ENCODE assay signal across 8 cellular contexts in the genomic region with DNA sequence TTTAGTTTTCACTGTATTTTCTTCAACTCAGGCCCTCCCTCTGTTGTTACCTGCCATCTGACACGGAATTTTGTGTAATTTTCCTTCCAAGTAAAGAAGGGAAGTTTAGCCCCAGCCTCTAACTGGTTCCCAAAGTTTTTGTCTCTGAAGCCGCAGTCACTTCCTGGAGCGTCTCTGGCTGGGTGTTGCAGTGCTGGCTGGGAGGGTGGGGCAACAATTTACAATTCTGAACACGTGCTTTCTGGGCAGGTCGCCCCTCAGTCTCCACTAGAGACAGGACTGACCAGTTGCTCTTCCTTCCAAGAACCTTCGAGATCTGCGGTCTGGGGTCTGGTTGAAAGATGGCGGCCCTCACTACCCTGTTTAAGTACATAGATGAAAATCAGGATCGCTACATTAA. TPM values are rescaled to one million over a fixed set of nuclear protein-coding genes. Genes with fewer than 3 reads are reported as not detected.
DNase-seq lines count a peak whose midpoint lies in the region; ATAC-seq lines count a peak whose summit lies in the region.

No MANE protein-coding gene starts in this region.

- peak; percentile 39 for ATAC-seq in GM18508 (IDR thresholded peaks at IDR 0.05; ENCODE audit: insufficient read depth, unreplicated experiment)
- ATAC-seq in HG02884 (IDR thresholded peaks at IDR 0.05; ENCODE audit: unreplicated experiment) = peak; percentile 32
- ATAC-seq in activated naive CD4-positive, alpha-beta T cell treated with anti-CD3 and anti-CD28 coated beads, Interleukin-2, amount 50 U/mL, for 72 hours = peak; percentile 12 to 22
- ATAC-seq in left cardiac atrium = peak in 1 of 2 donors; percentile 14

- intact Hi-C loops in left cardiac atrium (cut with DNase I) = loop anchor here (5.0 to 10.0 kb wide), 2 partner anchors 45 to 53 kb away; no protein-coding TSS in a partner anchor

- H3K27ac Mint-ChIP-seq in activated naive CD4-positive, alpha-beta T cell treated with anti-CD3 and anti-CD28 coated beads, Interleukin-2, amount 50 U/mL, for 72 hours = peak overlapping the region; percentile 92 to 96

- DNase-seq in OCI-M1 (lab: John Stamatoyannopoulos, UW) (peak; percentile 94), left cardiac atrium (peak; percentile 81), skeletal muscle cell (ENCODE audit: low read depth) (no peak), NCI-H69 (lab: John Stamatoyannopoulos, UW) (no peak), T1000 (lab: John Stamatoyannopoulos, UW) (no peak)
- DNase-seq in activated naive CD4-positive, alpha-beta T cell treated with anti-CD3 and anti-CD28 coated beads, Interleukin-2, amount 50 U/mL, for 72 hours (ENCODE audit: low spot score in 2 of 2) = peak in 1 of 2 donors; percentile 40

- peaks cover 25 to 29% of the 10 kb centered on the region in 2 donors for H3K36me3 Mint-ChIP-seq in activated naive CD4-positive, alpha-beta T cell treated with anti-CD3 and anti-CD28 coated beads, Interleukin-2, amount 50 U/mL, for 72 hours

- H3K4me3 ChIP-seq in skeletal muscle cell (ENCODE audit: low read depth, low read length) = peak overlapping the region; percentile 4

- H3K9me3 Mint-ChIP-seq in activated naive CD4-positive, alpha-beta T cell treated with anti-CD3 and anti-CD28 coated beads, Interleukin-2, amount 50 U/mL, for 72 hours = no peaks in the 10 kb centered on the region

RNA-seq across cellular contexts. Expression of gene CNDP2, which starts 3.5 kb away (rescaled TPM):
- total RNA-seq in activated naive CD4-positive, alpha-beta T cell treated with anti-CD3 and anti-CD28 coated beads, Interleukin-2, amount 50 U/mL, for 72 hours = 100 to 1,000 TPM; 125 to 133 TPM
- 10 to 100 TPM; 71.1 to 79.4 TPM for total RNA-seq in left cardiac atrium

RNA-seq across cellular contexts. Expression of gene CNDP1, which starts 34.7 kb away (rescaled TPM):
- total RNA-seq in activated naive CD4-positive, alpha-beta T cell treated with anti-CD3 and anti-CD28 coated beads, Interleukin-2, amount 50 U/mL, for 72 hours = under 1 TPM in 1 of 2 donors, not detected in 1; 0.32 TPM
- total RNA-seq in left cardiac atrium = not detected

RNA-seq across cellular contexts. Expression of gene DIPK1C, which starts 42.5 kb away (rescaled TPM):
- not detected for total RNA-seq in activated naive CD4-positive, alpha-beta T cell treated with anti-CD3 and anti-CD28 coated beads, Interleukin-2, amount 50 U/mL, for 72 hours
- 1 to 10 TPM; 1.3 to 1.5 TPM for total RNA-seq in left cardiac atrium

Comparison
In these comparisons a context has a peak if more than half of its experiments do, and no peak if none do; other contexts are left out.
1. DNase-seq: peak in OCI-M1 (single experiment) and left cardiac atrium (single experiment); none in skeletal muscle cell (single experiment), NCI-H69 (single experiment) and T1000 (single experiment).